In genomic region chr17:75876190-75876937, GRCh38 we compare ENCODE assay signal across 6 cellular contexts. TPM values are rescaled to one million over a fixed set of nuclear protein-coding genes. Genes with fewer than 3 reads are reported as not detected.
DNase-seq lines count a peak whose midpoint lies in the region; ATAC-seq, FAIRE-seq and TF ChIP-seq lines count a peak whose summit lies in the region.

No MANE protein-coding gene starts in this region.

- TF ChIP-seq CTCF in HepG2 (CRISPR knock-in tag; IDR thresholded peaks at IDR 0.05) = peak; percentile 84
- peak in 1 of 5 experiments; percentile 14 for TF ChIP-seq CTCF in tibial nerve (IDR thresholded peaks at IDR 0.05)

- H4K20me1 ChIP-seq in HepG2 (ENCODE audit: insufficient read depth, low read length) = no peaks in the 10 kb centered on the region; the same call in 1 of the 2 replicates

- intact Hi-C loops in HepG2 (cut with micrococcal nuclease; ENCODE audit: unreplicated experiment) = loop anchor here (1.0 to 2.0 kb wide), 2 partner anchors 15 to 22 kb away; partner anchors contain the start of gene WBP2

- H3K4me1 ChIP-seq in HepG2 (ENCODE audit: insufficient read depth, low read length) = peaks cover 60% of the 10 kb centered on the region
- peaks cover 9 to 65% (median 57%) of the 10 kb centered on the region in 4 donors for H3K4me1 ChIP-seq in tibial nerve

- no TSS peak for BruUV-seq in HepG2 (replicated peaks; lab: Mats Ljungman, UMichigan)

- POLR2A ChIA-PET in HepG2 (lab: Yijun Ruan, JAX) = interaction anchor here (0.5 to 13.8 kb wide), 34 partner anchors 9 to 686 kb away, joined by 3 to 454 read pairs (median 5); partner anchors contain the start of genes ACOX1, CDK3, FBF1 and GALK1

- 3% methylated on average over 8 of the region's 26 CpGs for WGBS in HepG2 (ENCODE audit: low lambda C conversion rate)
- WGBS in tibial nerve, 2 donors = 27 to 54% methylated on average over 17 to 18 of the region's 26 CpGs

- ATAC-seq in HepG2 (peak; percentile 68), HG02678 (IDR thresholded peaks at IDR 0.05; ENCODE audit: unreplicated experiment) (no peak)

- peak; percentile 77; the same call in 1 of the 2 replicates for TF ChIP-seq RAD21 in HepG2 (CRISPR knock-in tag; IDR thresholded peaks at IDR 0.05)

- TF ChIP-seq POLR2A in HepG2 (IDR thresholded peaks at IDR 0.05; ENCODE audit: insufficient read depth in 1 of 2, low read depth in 2 of 2, low read length in 2 of 2) = peak in 1 of 2 experiments; percentile 95; a peak in 2 of 4 replicates
- no peak for TF ChIP-seq POLR2A in tibial nerve (IDR thresholded peaks at IDR 0.05)

- CTCF ChIA-PET in HepG2 (lab: Yijun Ruan, JAX; ENCODE audit: low intra/inter-chr PET ratio, low total read pairs) = interaction anchor here (1.1 to 1.7 kb wide), 5 partner anchors 15 to 28 kb away, joined by 3 to 5 read pairs (median 4); partner anchors contain the start of gene TRIM65

- H3K9me3 ChIP-seq in HepG2 (ENCODE audit: low read length) (no peaks in the 10 kb centered on the region), tibial nerve (no peaks in the 10 kb centered on the region)

- DNase-seq in ACHN (peak; percentile 58), NCI-H1417 treated with DMSO at 0.1 percent for 48 hours (lab: John Stamatoyannopoulos, UW) (peak; percentile 21), HepG2 (ENCODE audit: low spot score) (peak; percentile 97), tibial nerve (ENCODE audit: low spot score in 2 of 2) (no peak)
- peak; percentile 89 for DNase-seq in activated effector memory CD4-positive, alpha-beta T cell treated with anti-CD3 and anti-CD28 coated beads, Interleukin-2, amount 50 U/mL, for 16 hours

- FAIRE-seq in HepG2 (lab: Jason Lieb, UNC) = peak; percentile 98

- H3K4me3 ChIP-seq in HepG2 (replicated peaks in 1 of 3; ENCODE audit: insufficient read depth in 1 of 3, low read depth in 2 of 3, low read length in 3 of 3) = peak overlapping the region; percentile 71 to 84 (median 84)
- peak overlapping the region; percentile 60 to 80 (median 70) for H3K4me3 ChIP-seq in tibial nerve

- peak overlapping the region; percentile 97 for H3K9ac ChIP-seq in HepG2 (ENCODE audit: insufficient read depth, low read depth, low read length)

- H3K27ac ChIP-seq in HepG2 (ENCODE audit: extremely low read length, insufficient read depth, low read length) (peak overlapping the region; percentile 99), tibial nerve (peak overlapping the region; percentile 86 to 99 (median 92))

- H3K79me2 ChIP-seq in HepG2 (ENCODE audit: insufficient read depth, low read length) = peaks cover 21% of the 10 kb centered on the region

- H2AFZ ChIP-seq in HepG2 (ENCODE audit: low read length) = no peak overlapping the region

- in situ Hi-C loops in ACHN (cut with HindIII; ENCODE audit: low pct_ligation_motif_present, low pct_unique_long_range_greater_than_20kb, low sequenced_read_pairs) (no loop called here), HepG2 (cut with HindIII; ENCODE audit: extremely low pct_ligation_motif_present, low pct_unique_long_range_greater_than_20kb) (no loop called here)

- H3K36me3 ChIP-seq in HepG2 (replicated peaks in 1 of 2; ENCODE audit: control insufficient read depth in 1 of 2, insufficient read depth in 2 of 2, low read length in 2 of 2) = peaks cover 3 to 18% of the 10 kb centered on the region in 2 experiments; a peak in 4 of 5 replicates
- peaks cover 0 to 24% (median 0%) of the 10 kb centered on the region in 3 donors for H3K36me3 ChIP-seq in tibial nerve

- H3K4me2 ChIP-seq in HepG2 (ENCODE audit: low read depth, low read length) = peak overlapping the region; percentile 98

- H3K27me3 ChIP-seq in HepG2 (ENCODE audit: control insufficient read depth in 1 of 2, insufficient read depth in 2 of 2, low read length in 2 of 2) (no peaks in the 10 kb centered on the region), tibial nerve (no peaks in the 10 kb centered on the region)

- TF ChIP-seq EP300 in HepG2 (IDR thresholded peaks at IDR 0.05; ENCODE audit: low read depth in 2 of 2, low read length in 2 of 2) (peak in 1 of 2 experiments; percentile 74; a peak in 2 of 4 replicates), HepG2 (CRISPR knock-in tag; IDR thresholded peaks at IDR 0.05; ENCODE audit: borderline replicate concordance) (peak; percentile 72), tibial nerve (IDR thresholded peaks at IDR 0.05) (no peak)

RNA-seq across cellular contexts. Expression of gene TRIM47, which starts 2.0 kb away (rescaled TPM):
- total RNA-seq in HepG2 (2016; rRNA removed; fragmentation: Illumina TruSeq; extraction: Trizol) = 59.7 and 82.0 TPM in 2 replicates
- 24.8 and 27.6 TPM in 2 replicates for total RNA-seq in HepG2 (2016; cell fraction: cytosol; rRNA removed; fragmentation: Illumina TruSeq; extraction: Trizol; ENCODE audit: low read depth)
- total RNA-seq in HepG2 (2016; cell fraction: insoluble cytoplasmic fraction; rRNA removed; fragmentation: Illumina TruSeq; extraction: Trizol) = 52.0 and 87.1 TPM in 2 replicates
- total RNA-seq in HepG2 (2016; cell fraction: membrane; rRNA removed; fragmentation: Illumina TruSeq; extraction: Trizol) = 34.8 and 37.7 TPM in 2 replicates
- total RNA-seq in HepG2 (2016; cell fraction: nucleus; rRNA removed; fragmentation: Illumina TruSeq; extraction: Trizol) = 65.7 and 73.6 TPM in 2 replicates
- 33.5 and 45.8 TPM in 2 replicates for polyA plus RNA-seq in HepG2 (2011; rRNA removed)
- polyA plus RNA-seq in HepG2 (2011; cell fraction: cytosol; rRNA removed) = 29.2 and 33.8 TPM in 2 replicates
- polyA plus RNA-seq in HepG2 (2011; cell fraction: nucleus; rRNA removed) = 126 and 158 TPM in 2 replicates
- 46.3 and 58.3 TPM in 2 replicates for polyA plus RNA-seq in HepG2 (2012)
- 11.8 and 13.6 TPM in 2 replicates for polyA plus RNA-seq in HepG2 (2016; cell fraction: cytosol; fragmentation: Illumina TruSeq; extraction: Trizol; ENCODE audit: low read depth)
- polyA plus RNA-seq in HepG2 (2016; cell fraction: insoluble cytoplasmic fraction; fragmentation: Illumina TruSeq; extraction: Trizol; ENCODE audit: low read depth) = 67.4 and 93.5 TPM in 2 replicates
- 24.7 and 30.6 TPM in 2 replicates for polyA plus RNA-seq in HepG2 (2016; cell fraction: membrane; fragmentation: Illumina TruSeq; extraction: Trizol; ENCODE audit: low read depth)
- 129 and 138 TPM in 2 replicates for polyA plus RNA-seq in HepG2 (2016; cell fraction: nucleus; fragmentation: Illumina TruSeq; extraction: Trizol; ENCODE audit: insufficient read depth, low read depth)
- polyA minus RNA-seq in HepG2 (2011; rRNA and poly(A)+ RNA removed; ENCODE audit: low replicate concordance) = 24.4 and 64.0 TPM in 2 replicates
- 30.4 and 41.4 TPM in 2 replicates for polyA minus RNA-seq in HepG2 (2011; cell fraction: cytosol; rRNA and poly(A)+ RNA removed)
- polyA minus RNA-seq in HepG2 (2011; cell fraction: nucleus; rRNA and poly(A)+ RNA removed) = 31.9 and 40.8 TPM in 2 replicates
- 10 to 100 TPM; 47.4 to 79.0 (median 57.0) TPM for total RNA-seq in tibial nerve

RNA-seq across cellular contexts. Expression of gene TRIM65, which starts 20.4 kb away (rescaled TPM):
- 22.4 and 24.6 TPM in 2 replicates for total RNA-seq in HepG2 (2016; rRNA removed; fragmentation: Illumina TruSeq; extraction: Trizol)
- total RNA-seq in HepG2 (2016; cell fraction: cytosol; rRNA removed; fragmentation: Illumina TruSeq; extraction: Trizol; ENCODE audit: low read depth) = 3.6 and 3.8 TPM in 2 replicates
- 23.0 and 23.6 TPM in 2 replicates for total RNA-seq in HepG2 (2016; cell fraction: insoluble cytoplasmic fraction; rRNA removed; fragmentation: Illumina TruSeq; extraction: Trizol)
- 8.9 and 9.0 TPM in 2 replicates for total RNA-seq in HepG2 (2016; cell fraction: membrane; rRNA removed; fragmentation: Illumina TruSeq; extraction: Trizol)
- total RNA-seq in HepG2 (2016; cell fraction: nucleus; rRNA removed; fragmentation: Illumina TruSeq; extraction: Trizol) = 11.5 and 14.9 TPM in 2 replicates
- polyA plus RNA-seq in HepG2 (2011; rRNA removed) = 10.3 and 15.2 TPM in 2 replicates
- 10.5 and 11.9 TPM in 2 replicates for polyA plus RNA-seq in HepG2 (2011; cell fraction: cytosol; rRNA removed)
- polyA plus RNA-seq in HepG2 (2011; cell fraction: nucleus; rRNA removed) = 14.3 and 15.6 TPM in 2 replicates
- polyA plus RNA-seq in HepG2 (2012) = 9.0 and 10.3 TPM in 2 replicates
- 2.4 and 2.5 TPM in 2 replicates for polyA plus RNA-seq in HepG2 (2016; cell fraction: cytosol; fragmentation: Illumina TruSeq; extraction: Trizol; ENCODE audit: low read depth)
- 18.6 and 20.0 TPM in 2 replicates for polyA plus RNA-seq in HepG2 (2016; cell fraction: insoluble cytoplasmic fraction; fragmentation: Illumina TruSeq; extraction: Trizol; ENCODE audit: low read depth)
- 5.1 and 5.7 TPM in 2 replicates for polyA plus RNA-seq in HepG2 (2016; cell fraction: membrane; fragmentation: Illumina TruSeq; extraction: Trizol; ENCODE audit: low read depth)
- 31.5 and 31.7 TPM in 2 replicates for polyA plus RNA-seq in HepG2 (2016; cell fraction: nucleus; fragmentation: Illumina TruSeq; extraction: Trizol; ENCODE audit: insufficient read depth, low read depth)
- polyA minus RNA-seq in HepG2 (2011; rRNA and poly(A)+ RNA removed; ENCODE audit: low replicate concordance) = 13.4 and 15.0 TPM in 2 replicates
- polyA minus RNA-seq in HepG2 (2011; cell fraction: cytosol; rRNA and poly(A)+ RNA removed) = 8.8 and 8.9 TPM in 2 replicates
- 4.0 and 5.3 TPM in 2 replicates for polyA minus RNA-seq in HepG2 (2011; cell fraction: nucleus; rRNA and poly(A)+ RNA removed)
- 10 to 100 TPM; 40.2 to 68.1 (median 41.5) TPM for total RNA-seq in tibial nerve

RNA-seq across cellular contexts. Expression of gene WBP2, which starts 21.2 kb away (rescaled TPM):
- total RNA-seq in HepG2 (2016; rRNA removed; fragmentation: Illumina TruSeq; extraction: Trizol) = 28.2 and 29.2 TPM in 2 replicates
- 15.4 and 19.3 TPM in 2 replicates for total RNA-seq in HepG2 (2016; cell fraction: cytosol; rRNA removed; fragmentation: Illumina TruSeq; extraction: Trizol; ENCODE audit: low read depth)
- 23.5 and 33.2 TPM in 2 replicates for total RNA-seq in HepG2 (2016; cell fraction: insoluble cytoplasmic fraction; rRNA removed; fragmentation: Illumina TruSeq; extraction: Trizol)
- total RNA-seq in HepG2 (2016; cell fraction: membrane; rRNA removed; fragmentation: Illumina TruSeq; extraction: Trizol) = 22.1 and 25.3 TPM in 2 replicates
- 17.9 and 23.5 TPM in 2 replicates for total RNA-seq in HepG2 (2016; cell fraction: nucleus; rRNA removed; fragmentation: Illumina TruSeq; extraction: Trizol)
- polyA plus RNA-seq in HepG2 (2011; rRNA removed) = 29.5 and 34.6 TPM in 2 replicates
- polyA plus RNA-seq in HepG2 (2011; cell fraction: cytosol; rRNA removed) = 24.9 and 26.1 TPM in 2 replicates
- 77.1 and 77.4 TPM in 2 replicates for polyA plus RNA-seq in HepG2 (2011; cell fraction: nucleus; rRNA removed)
- 95.2 and 97.1 TPM in 2 replicates for polyA plus RNA-seq in HepG2 (2012)
- 14.4 and 17.2 TPM in 2 replicates for polyA plus RNA-seq in HepG2 (2016; cell fraction: cytosol; fragmentation: Illumina TruSeq; extraction: Trizol; ENCODE audit: low read depth)
- polyA plus RNA-seq in HepG2 (2016; cell fraction: insoluble cytoplasmic fraction; fragmentation: Illumina TruSeq; extraction: Trizol; ENCODE audit: low read depth) = 51.6 and 76.7 TPM in 2 replicates
- polyA plus RNA-seq in HepG2 (2016; cell fraction: membrane; fragmentation: Illumina TruSeq; extraction: Trizol; ENCODE audit: low read depth) = 27.3 and 29.7 TPM in 2 replicates
- polyA plus RNA-seq in HepG2 (2016; cell fraction: nucleus; fragmentation: Illumina TruSeq; extraction: Trizol; ENCODE audit: insufficient read depth, low read depth) = 87.1 and 89.4 TPM in 2 replicates
- 39.8 and 42.3 TPM in 2 replicates for polyA minus RNA-seq in HepG2 (2011; rRNA and poly(A)+ RNA removed; ENCODE audit: low replicate concordance)
- 35.5 and 39.9 TPM in 2 replicates for polyA minus RNA-seq in HepG2 (2011; cell fraction: cytosol; rRNA and poly(A)+ RNA removed)
- polyA minus RNA-seq in HepG2 (2011; cell fraction: nucleus; rRNA and poly(A)+ RNA removed) = 30.1 and 38.2 TPM in 2 replicates
- 10 to 100 TPM; 63.5 to 79.7 (median 71.0) TPM for total RNA-seq in tibial nerve

RNA-seq across cellular contexts. Expression of gene MRPL38, which starts 28.3 kb away (rescaled TPM):
- 88.8 and 125 TPM in 2 replicates for total RNA-seq in HepG2 (2016; rRNA removed; fragmentation: Illumina TruSeq; extraction: Trizol)
- 53.2 and 53.6 TPM in 2 replicates for total RNA-seq in HepG2 (2016; cell fraction: cytosol; rRNA removed; fragmentation: Illumina TruSeq; extraction: Trizol; ENCODE audit: low read depth)
- total RNA-seq in HepG2 (2016; cell fraction: insoluble cytoplasmic fraction; rRNA removed; fragmentation: Illumina TruSeq; extraction: Trizol) = 73.5 and 128 TPM in 2 replicates
- 62.4 and 67.5 TPM in 2 replicates for total RNA-seq in HepG2 (2016; cell fraction: membrane; rRNA removed; fragmentation: Illumina TruSeq; extraction: Trizol)
- total RNA-seq in HepG2 (2016; cell fraction: nucleus; rRNA removed; fragmentation: Illumina TruSeq; extraction: Trizol) = 71.0 and 89.4 TPM in 2 replicates
- 83.7 and 91.0 TPM in 2 replicates for polyA plus RNA-seq in HepG2 (2011; rRNA removed)
- polyA plus RNA-seq in HepG2 (2011; cell fraction: cytosol; rRNA removed) = 36.5 and 58.7 TPM in 2 replicates
- 354 and 357 TPM in 2 replicates for polyA plus RNA-seq in HepG2 (2011; cell fraction: nucleus; rRNA removed)
- 56.1 and 67.2 TPM in 2 replicates for polyA plus RNA-seq in HepG2 (2012)
- polyA plus RNA-seq in HepG2 (2016; cell fraction: cytosol; fragmentation: Illumina TruSeq; extraction: Trizol; ENCODE audit: low read depth) = 36.0 and 42.4 TPM in 2 replicates
- polyA plus RNA-seq in HepG2 (2016; cell fraction: insoluble cytoplasmic fraction; fragmentation: Illumina TruSeq; extraction: Trizol; ENCODE audit: low read depth) = 69.7 and 88.6 TPM in 2 replicates
- polyA plus RNA-seq in HepG2 (2016; cell fraction: membrane; fragmentation: Illumina TruSeq; extraction: Trizol; ENCODE audit: low read depth) = 48.5 and 49.3 TPM in 2 replicates
- polyA plus RNA-seq in HepG2 (2016; cell fraction: nucleus; fragmentation: Illumina TruSeq; extraction: Trizol; ENCODE audit: insufficient read depth, low read depth) = 191 and 212 TPM in 2 replicates
- polyA minus RNA-seq in HepG2 (2011; rRNA and poly(A)+ RNA removed; ENCODE audit: low replicate concordance) = 110 and 142 TPM in 2 replicates
- polyA minus RNA-seq in HepG2 (2011; cell fraction: cytosol; rRNA and poly(A)+ RNA removed) = 44.8 and 58.7 TPM in 2 replicates
- polyA minus RNA-seq in HepG2 (2011; cell fraction: nucleus; rRNA and poly(A)+ RNA removed) = 57.4 and 57.8 TPM in 2 replicates
- 100 to 1,000 TPM in 1 of 4 donors, 10 to 100 TPM in 3; 56.8 to 118 (median 76.2) TPM for total RNA-seq in tibial nerve

RNA-seq across cellular contexts. Expression of gene UNC13D, which starts 32.2 kb away (rescaled TPM):
- 27.2 and 42.7 TPM in 2 replicates for total RNA-seq in HepG2 (2016; rRNA removed; fragmentation: Illumina TruSeq; extraction: Trizol)
- total RNA-seq in HepG2 (2016; cell fraction: cytosol; rRNA removed; fragmentation: Illumina TruSeq; extraction: Trizol; ENCODE audit: low read depth) = 14.5 and 15.7 TPM in 2 replicates
- 22.9 and 43.4 TPM in 2 replicates for total RNA-seq in HepG2 (2016; cell fraction: insoluble cytoplasmic fraction; rRNA removed; fragmentation: Illumina TruSeq; extraction: Trizol)
- total RNA-seq in HepG2 (2016; cell fraction: membrane; rRNA removed; fragmentation: Illumina TruSeq; extraction: Trizol) = 23.8 and 27.2 TPM in 2 replicates
- total RNA-seq in HepG2 (2016; cell fraction: nucleus; rRNA removed; fragmentation: Illumina TruSeq; extraction: Trizol) = 38.7 and 48.5 TPM in 2 replicates
- 29.7 and 40.0 TPM in 2 replicates for polyA plus RNA-seq in HepG2 (2011; rRNA removed)
- 7.5 and 12.9 TPM in 2 replicates for polyA plus RNA-seq in HepG2 (2011; cell fraction: cytosol; rRNA removed)
- 244 and 327 TPM in 2 replicates for polyA plus RNA-seq in HepG2 (2011; cell fraction: nucleus; rRNA removed)
- 21.7 and 27.3 TPM in 2 replicates for polyA plus RNA-seq in HepG2 (2012)
- 6.0 and 6.9 TPM in 2 replicates for polyA plus RNA-seq in HepG2 (2016; cell fraction: cytosol; fragmentation: Illumina TruSeq; extraction: Trizol; ENCODE audit: low read depth)
- 21.6 and 29.9 TPM in 2 replicates for polyA plus RNA-seq in HepG2 (2016; cell fraction: insoluble cytoplasmic fraction; fragmentation: Illumina TruSeq; extraction: Trizol; ENCODE audit: low read depth)
- 17.3 and 18.9 TPM in 2 replicates for polyA plus RNA-seq in HepG2 (2016; cell fraction: membrane; fragmentation: Illumina TruSeq; extraction: Trizol; ENCODE audit: low read depth)
- 126 and 127 TPM in 2 replicates for polyA plus RNA-seq in HepG2 (2016; cell fraction: nucleus; fragmentation: Illumina TruSeq; extraction: Trizol; ENCODE audit: insufficient read depth, low read depth)
- 76.6 and 82.7 TPM in 2 replicates for polyA minus RNA-seq in HepG2 (2011; rRNA and poly(A)+ RNA removed; ENCODE audit: low replicate concordance)
- 20.3 and 24.5 TPM in 2 replicates for polyA minus RNA-seq in HepG2 (2011; cell fraction: cytosol; rRNA and poly(A)+ RNA removed)
- 59.1 and 68.5 TPM in 2 replicates for polyA minus RNA-seq in HepG2 (2011; cell fraction: nucleus; rRNA and poly(A)+ RNA removed)
- total RNA-seq in tibial nerve = 10 to 100 TPM; 10.5 to 53.1 (median 22.6) TPM

Comparison
In these comparisons a context has a peak if more than half of its experiments do, and no peak if none do; other contexts are left out.
1. DNase-seq: peak in ACHN (single experiment), NCI-H1417 treated with DMSO at 0.1 percent for 48 hours (single experiment), activated effector memory CD4-positive, alpha-beta T cell treated with anti-CD3 and anti-CD28 coated beads, Interleukin-2, amount 50 U/mL, for 16 hours (single experiment) and HepG2 (single experiment); none in tibial nerve (0 of 2).